17 cellular contexts compared by ENCODE assay signal in the genomic region with DNA sequence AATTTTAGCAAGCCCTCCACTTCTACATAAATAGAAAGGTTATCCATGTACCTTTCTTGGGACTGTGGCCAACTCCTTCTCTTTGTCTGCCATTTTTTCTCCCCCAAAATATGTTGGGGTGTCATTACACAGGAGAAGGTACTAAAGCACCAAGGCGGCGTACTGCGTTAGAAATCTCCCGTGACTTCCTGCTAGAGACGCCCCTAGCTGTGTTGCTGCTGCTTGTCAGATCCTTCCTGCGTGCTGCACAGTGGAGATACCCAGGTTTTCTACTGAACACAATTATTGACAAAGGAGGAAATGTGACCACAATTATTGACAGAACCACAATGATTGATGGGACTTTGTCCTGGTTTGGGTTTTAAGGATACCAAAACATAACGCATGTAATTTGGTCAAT.
DNase-seq lines count a peak whose midpoint lies in the region; ATAC-seq, FAIRE-seq and TF ChIP-seq lines count a peak whose summit lies in the region.
"Had no signal": no experiment of that assay in that cellular context is flagged by ENCODE, and none has a peak within 500 bp of the region (broad histone marks: within the 10 kb centered on the region; RNA-seq: fewer than 3 reads in every experiment).

No MANE protein-coding gene starts in this region.

- in situ Hi-C loops in GM23248 (cut with MboI) = no loop called here

- H3K27ac ChIP-seq in A549 (no peak overlapping the region), GM23248 (no peak overlapping the region), breast epithelium (no peak overlapping the region)
- no peak overlapping the region for H3K27ac ChIP-seq in naive thymus-derived CD4-positive, alpha-beta T cell (ENCODE audit: low read depth, low read length)
- H3K27ac ChIP-seq: prostate gland, thoracic aorta had no signal

- no peaks in the 10 kb centered on the region for H3K9me3 ChIP-seq in A549
- H3K9me3 ChIP-seq in naive thymus-derived CD4-positive, alpha-beta T cell (ENCODE audit: control insufficient read depth in 2 of 3, low read length in 3 of 3) = no peaks in the 10 kb centered on the region
- no peaks in the 10 kb centered on the region for H3K9me3 ChIP-seq in GM23248 (ENCODE audit: low read depth)
- no peaks in the 10 kb centered on the region for H3K9me3 ChIP-seq in breast epithelium
- H3K9me3 ChIP-seq: prostate gland, thoracic aorta had no signal

- intact Hi-C loops in naive thymus-derived CD4-positive, alpha-beta T cell (cut with micrococcal nuclease) = loop anchor here (1.0 to 10.0 kb wide), 4 partner anchors 8 to 825 kb away; a partner anchor contains a TSS
- intact Hi-C loops in breast epithelium (cut with DNase I; ENCODE audit: low total_unique reads) = no loop called here

- no peaks in the 10 kb centered on the region for H4K20me1 ChIP-seq in GM23248 (ENCODE audit: insufficient read depth)

- 89% methylated on average over 7 of the region's 7 CpGs for WGBS in A549 (ENCODE audit: missing lambda C conversion rate)
- 80 to 92% methylated on average over 7 of the region's 7 CpGs for WGBS in GM23248 (ENCODE audit: low coverage in 1 of 2, low lambda C conversion rate in 2 of 2, missing lambda C conversion rate in 2 of 2), 2 experiments

- no peaks in the 10 kb centered on the region for H3K36me3 Mint-ChIP-seq in activated T-cell treated with anti-CD3 and anti-CD28 coated beads, Interleukin-2, amount 50 U/mL, for 72 hours (ENCODE audit: insufficient read depth in 2 of 2)
- H3K36me3 Mint-ChIP-seq in naive thymus-derived CD4-positive, alpha-beta T cell = peaks cover 0 to 10% (median 3%) of the 10 kb centered on the region in 5 donors

- TF ChIP-seq POLR2A in A549 (IDR thresholded peaks at IDR 0.05; ENCODE audit: low read length) (no peak), breast epithelium (IDR thresholded peaks at IDR 0.05) (no peak)

- peak; percentile 36 for FAIRE-seq in A549 (lab: Jason Lieb, UNC)
- FAIRE-seq: frontal cortex had no signal

- TF ChIP-seq CTCF in A549 (IDR thresholded peaks at IDR 0.05) (no peak), breast epithelium (IDR thresholded peaks at IDR 0.05) (no peak)

- H3F3A ChIP-seq in GM23248 (ENCODE audit: insufficient read depth) = no peaks in the 10 kb centered on the region

- H3K4me3 ChIP-seq in A549 (no peak overlapping the region), GM23248 (no peak overlapping the region), breast epithelium (no peak overlapping the region)
- H3K4me3 ChIP-seq in naive thymus-derived CD4-positive, alpha-beta T cell (ENCODE audit: low read length) = no peak overlapping the region
- H3K4me3 ChIP-seq: dorsolateral prefrontal cortex, prostate gland, thoracic aorta had no signal

- POLR2A ChIA-PET in A549 (lab: Yijun Ruan, JAX) = no interaction called here
- POLR2A ChIA-PET in naive thymus-derived CD4-positive, alpha-beta T cell (lab: Charles Lee) = interaction anchor here (0.8 to 1.0 kb wide), 3 partner anchors 22 to 84 kb away, joined by 3 read pairs; no protein-coding TSS in a partner anchor

- no peak for TF ChIP-seq EP300 in A549 (IDR thresholded peaks at IDR 0.05)

- CTCF ChIA-PET in A549 (lab: Yijun Ruan, JAX) = interaction anchor here (4.2 to 6.0 kb wide), 2 partner anchors 287 to 294 kb away, joined by 33 to 64 read pairs; no protein-coding TSS in a partner anchor
- CTCF ChIA-PET in naive thymus-derived CD4-positive, alpha-beta T cell (lab: Charles Lee) = interaction anchor here (1.0 to 4.0 kb wide), 6 partner anchors 9 to 287 kb away, joined by 3 to 23 read pairs (median 4); no protein-coding TSS in a partner anchor

- H3K27ac Mint-ChIP-seq in activated T-cell treated with anti-CD3 and anti-CD28 coated beads, Interleukin-2, amount 50 U/mL, for 72 hours = no peak overlapping the region
- H3K27ac Mint-ChIP-seq in naive thymus-derived CD4-positive, alpha-beta T cell = peak overlapping the region in 7 of 9 donors; percentile 63 to 89 (median 79)

- H3K36me3 ChIP-seq in naive thymus-derived CD4-positive, alpha-beta T cell (ENCODE audit: control insufficient read depth in 2 of 3, insufficient read depth in 3 of 3, low read length in 3 of 3) = no peaks in the 10 kb centered on the region
- no peaks in the 10 kb centered on the region for H3K36me3 ChIP-seq in GM23248 (ENCODE audit: low read depth)
- H3K36me3 ChIP-seq in breast epithelium = no peaks in the 10 kb centered on the region
- H3K36me3 ChIP-seq: prostate gland, thoracic aorta had no signal

- no peak overlapping the region for H2AFZ ChIP-seq in GM23248

- no peaks in the 10 kb centered on the region for H3K79me2 ChIP-seq in GM23248 (ENCODE audit: insufficient read depth)

- H3K9me2 ChIP-seq in GM23248 (ENCODE audit: insufficient read depth) = no peaks in the 10 kb centered on the region

- no peaks in the 10 kb centered on the region for H3K27me3 ChIP-seq in naive thymus-derived CD4-positive, alpha-beta T cell (ENCODE audit: control insufficient read depth in 2 of 2, insufficient read depth in 2 of 2, low read length in 2 of 2)
- no peaks in the 10 kb centered on the region for H3K27me3 ChIP-seq in GM23248 (replicated peaks; ENCODE audit: insufficient read depth)
- H3K27me3 ChIP-seq in breast epithelium = peaks cover 0 to 44% of the 10 kb centered on the region in 2 donors

- TF ChIP-seq RAD21 in A549 (conservative IDR thresholded peaks at IDR 0.05 in 1 of 2, IDR thresholded peaks at IDR 0.05 in 1 of 2) = no peak

- no peaks in the 10 kb centered on the region for H3K9me3 Mint-ChIP-seq in activated T-cell treated with anti-CD3 and anti-CD28 coated beads, Interleukin-2, amount 50 U/mL, for 72 hours
- H3K9me3 Mint-ChIP-seq in naive thymus-derived CD4-positive, alpha-beta T cell = peaks cover 0 to 9% (median 0%) of the 10 kb centered on the region in 11 donors

- no peak overlapping the region for H3K9ac ChIP-seq in GM23248

- no peak for ATAC-seq in A549
- peak in 1 of 2 donors; percentile 68 for ATAC-seq in activated T-cell treated with anti-CD3 and anti-CD28 coated beads, Interleukin-2, amount 50 U/mL, for 72 hours (replicated peaks in 1 of 2)
- ATAC-seq in naive thymus-derived CD4-positive, alpha-beta T cell = peak; percentile 77
- ATAC-seq: left cardiac atrium had no signal

- peaks cover 27% of the 10 kb centered on the region for H3K4me1 Mint-ChIP-seq in activated T-cell treated with anti-CD3 and anti-CD28 coated beads, Interleukin-2, amount 50 U/mL, for 72 hours (ENCODE audit: low read depth)
- H3K4me1 Mint-ChIP-seq in naive thymus-derived CD4-positive, alpha-beta T cell = peaks cover 10 to 53% (median 30%) of the 10 kb centered on the region in 7 donors

- H3K27me3 Mint-ChIP-seq in activated T-cell treated with anti-CD3 and anti-CD28 coated beads, Interleukin-2, amount 50 U/mL, for 72 hours (ENCODE audit: low read depth) = peaks cover 13% of the 10 kb centered on the region
- H3K27me3 Mint-ChIP-seq in naive thymus-derived CD4-positive, alpha-beta T cell = no peaks in the 10 kb centered on the region

- no peak overlapping the region for H3K4me2 ChIP-seq in A549
- no peak overlapping the region for H3K4me2 ChIP-seq in GM23248 (ENCODE audit: unreplicated experiment)

- no peaks in the 10 kb centered on the region for H3K4me1 ChIP-seq in A549
- peaks cover 5 to 22% of the 10 kb centered on the region in 2 donors for H3K4me1 ChIP-seq in naive thymus-derived CD4-positive, alpha-beta T cell (ENCODE audit: control insufficient read depth in 2 of 2, insufficient read depth in 2 of 2, low read length in 2 of 2)
- no peaks in the 10 kb centered on the region for H3K4me1 ChIP-seq in GM23248 (ENCODE audit: insufficient read depth)
- H3K4me1 ChIP-seq in breast epithelium = no peaks in the 10 kb centered on the region
- H3K4me1 ChIP-seq: prostate gland had no signal

- peak overlapping the region; percentile 39 to 49 for H3K4me3 Mint-ChIP-seq in activated T-cell treated with anti-CD3 and anti-CD28 coated beads, Interleukin-2, amount 50 U/mL, for 72 hours
- H3K4me3 Mint-ChIP-seq in naive thymus-derived CD4-positive, alpha-beta T cell = peak overlapping the region in 8 of 10 donors; percentile 14 to 61 (median 41)

- DNase-seq in A549 (ENCODE audit: low read depth in 1 of 2, low spot score in 1 of 2) (no peak), NCI-H1930 (lab: John Stamatoyannopoulos, UW) (peak; percentile 17 to 24), GM23248 (no peak), breast epithelium (ENCODE audit: low spot score in 2 of 2) (no peak), AG08396 (ENCODE audit: low spot score) (no peak)
- DNase-seq in activated T-cell treated with anti-CD3 and anti-CD28 coated beads, Interleukin-2, amount 50 U/mL, for 72 hours = peak; percentile 14 to 20
- peak in 6 of 9 donors; percentile 16 to 48 (median 28) for DNase-seq in naive thymus-derived CD4-positive, alpha-beta T cell
- DNase-seq in NK-92 treated with Interleukin-12 subunit alpha and Interleukin-12 subunit beta, amount 100 ng/mL, for 24 hours (lab: John Stamatoyannopoulos, UW) = no peak
- DNase-seq: amniotic stem cell, DND-41, dorsolateral prefrontal cortex, left cardiac atrium, NCI-H748 treated with DMSO at 0.1 percent for 48 hours, OCI-M1 had no signal

TF ChIP-seq in A549, 52 proteins besides CTCF, POLR2A, EP300 and RAD21 (continues in another document):
- TF ChIP-seq, protein P1, sequence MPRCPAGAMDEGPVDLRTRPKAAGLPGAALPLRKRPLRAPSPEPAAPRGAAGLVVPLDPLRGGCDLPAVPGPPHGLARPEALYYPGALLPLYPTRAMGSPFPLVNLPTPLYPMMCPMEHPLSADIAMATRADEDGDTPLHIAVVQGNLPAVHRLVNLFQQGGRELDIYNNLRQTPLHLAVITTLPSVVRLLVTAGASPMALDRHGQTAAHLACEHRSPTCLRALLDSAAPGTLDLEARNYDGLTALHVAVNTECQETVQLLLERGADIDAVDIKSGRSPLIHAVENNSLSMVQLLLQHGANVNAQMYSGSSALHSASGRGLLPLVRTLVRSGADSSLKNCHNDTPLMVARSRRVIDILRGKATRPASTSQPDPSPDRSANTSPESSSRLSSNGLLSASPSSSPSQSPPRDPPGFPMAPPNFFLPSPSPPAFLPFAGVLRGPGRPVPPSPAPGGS (IDR thresholded peaks at IDR 0.05) = no peak
- TF ChIP-seq, protein P2, sequence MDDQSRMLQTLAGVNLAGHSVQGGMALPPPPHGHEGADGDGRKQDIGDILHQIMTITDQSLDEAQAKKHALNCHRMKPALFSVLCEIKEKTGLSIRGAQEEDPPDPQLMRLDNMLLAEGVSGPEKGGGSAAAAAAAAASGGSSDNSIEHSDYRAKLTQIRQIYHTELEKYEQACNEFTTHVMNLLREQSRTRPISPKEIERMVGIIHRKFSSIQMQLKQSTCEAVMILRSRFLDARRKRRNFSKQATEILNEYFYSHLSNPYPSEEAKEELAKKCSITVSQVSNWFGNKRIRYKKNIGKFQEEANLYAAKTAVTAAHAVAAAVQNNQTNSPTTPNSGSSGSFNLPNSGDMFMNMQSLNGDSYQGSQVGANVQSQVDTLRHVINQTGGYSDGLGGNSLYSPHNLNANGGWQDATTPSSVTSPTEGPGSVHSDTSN (IDR thresholded peaks at IDR 0.05) = no peak
- TF ChIP-seq, protein P3, sequence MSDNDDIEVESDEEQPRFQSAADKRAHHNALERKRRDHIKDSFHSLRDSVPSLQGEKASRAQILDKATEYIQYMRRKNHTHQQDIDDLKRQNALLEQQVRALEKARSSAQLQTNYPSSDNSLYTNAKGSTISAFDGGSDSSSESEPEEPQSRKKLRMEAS (IDR thresholded peaks at IDR 0.05) = no peak
- TF ChIP-seq RCOR1 (IDR thresholded peaks at IDR 0.05; ENCODE audit: low read depth, low read length) (no peak), HEYL (CRISPR knock-in tag; IDR thresholded peaks at IDR 0.05) (no peak), CBX8 (IDR thresholded peaks at IDR 0.05) (no peak), CEBPB (IDR thresholded peaks at IDR 0.05) (no peak)

Comparison
In these comparisons a context has a peak if more than half of its experiments do, and no peak if none do; other contexts are left out.
1. DNase-seq: peak in NCI-H1930 (2 of 2), activated T-cell treated with anti-CD3 and anti-CD28 coated beads, Interleukin-2, amount 50 U/mL, for 72 hours (2 of 2) and naive thymus-derived CD4-positive, alpha-beta T cell (6 of 9); none in A549 (0 of 2), GM23248 (single experiment), NK-92 treated with Interleukin-12 subunit alpha and Interleukin-12 subunit beta, amount 100 ng/mL, for 24 hours (single experiment), breast epithelium (0 of 2) and AG08396 (single experiment).